8 cellular contexts compared by ENCODE assay signal in genomic region chr15:63436872-63437375, GRCh38. TPM values are rescaled to one million over a fixed set of nuclear protein-coding genes. Genes with fewer than 3 reads are reported as not detected.
DNase-seq lines count a peak whose midpoint lies in the region; ATAC-seq and TF ChIP-seq lines count a peak whose summit lies in the region.

No MANE protein-coding gene starts in this region.

- H3K27ac ChIP-seq in right lobe of liver, result no peak overlapping the region

- H3K4me1 ChIP-seq in right lobe of liver, result peaks cover 0 to 6% (median 0%) of the 10 kb centered on the region in 4 donors

- 19% methylated on average over 3 of the region's 3 CpGs for WGBS in right lobe of liver (ENCODE audit: insufficient coverage, low coverage, low lambda C conversion rate, missing lambda C conversion rate)

- ATAC-seq in right lobe of liver (peak; percentile 73 to 92 (median 79)), GM19395 (IDR thresholded peaks at IDR 0.05; ENCODE audit: unreplicated experiment) (no peak)

- DNase-seq in GM19238 (ENCODE audit: insufficient read length, low spot score) (peak; percentile 24), NCI-H226 (peak; percentile 81), choroid plexus epithelial cell (ENCODE audit: low read depth) (peak; percentile 93), right lobe of liver (peak; percentile 74 to 88 (median 77)), NCI-H187 treated with DMSO at 0.1 percent for 48 hours (lab: John Stamatoyannopoulos, UW) (no peak)
- peak; percentile 84 for DNase-seq in activated CD4-positive, alpha-beta T cell treated with anti-CD3 and anti-CD28 coated beads for 48 hours
- peak; percentile 71 for DNase-seq in stimulated activated CD4-positive, alpha-beta T cell treated with anti-CD3 and anti-CD28 coated beads, Interleukin-4, amount 100 ng/mL, for 1 hour

- intact Hi-C loops in right lobe of liver (cut with DNase I), result no loop called here

- peak; percentile 31 for TF ChIP-seq CTCF in choroid plexus epithelial cell (conservative IDR thresholded peaks at IDR 0.05; ENCODE audit: low read depth, low read length)
- TF ChIP-seq CTCF in right lobe of liver (IDR thresholded peaks at IDR 0.05), result no peak

- no peaks in the 10 kb centered on the region for H3K27me3 ChIP-seq in right lobe of liver

- H3K36me3 ChIP-seq in right lobe of liver, result no peaks in the 10 kb centered on the region

- no peak for TF ChIP-seq POLR2A in right lobe of liver (IDR thresholded peaks at IDR 0.05)

- H3K9me3 ChIP-seq in right lobe of liver, result no peaks in the 10 kb centered on the region

- no peak overlapping the region for H3K4me3 ChIP-seq in choroid plexus epithelial cell (ENCODE audit: low read depth, low read length)
- no peak overlapping the region for H3K4me3 ChIP-seq in right lobe of liver

RNA-seq across cellular contexts. Expression of gene CA12, which starts 55.3 kb away (rescaled TPM):
- 10 to 100 TPM in 2 of 6 experiments, 1 to 10 TPM in 1, under 1 TPM in 3; 0.02 to 18.3 (median 1.4) TPM for total RNA-seq in right lobe of liver
